10 cellular contexts compared by ENCODE assay signal in the genomic region with DNA sequence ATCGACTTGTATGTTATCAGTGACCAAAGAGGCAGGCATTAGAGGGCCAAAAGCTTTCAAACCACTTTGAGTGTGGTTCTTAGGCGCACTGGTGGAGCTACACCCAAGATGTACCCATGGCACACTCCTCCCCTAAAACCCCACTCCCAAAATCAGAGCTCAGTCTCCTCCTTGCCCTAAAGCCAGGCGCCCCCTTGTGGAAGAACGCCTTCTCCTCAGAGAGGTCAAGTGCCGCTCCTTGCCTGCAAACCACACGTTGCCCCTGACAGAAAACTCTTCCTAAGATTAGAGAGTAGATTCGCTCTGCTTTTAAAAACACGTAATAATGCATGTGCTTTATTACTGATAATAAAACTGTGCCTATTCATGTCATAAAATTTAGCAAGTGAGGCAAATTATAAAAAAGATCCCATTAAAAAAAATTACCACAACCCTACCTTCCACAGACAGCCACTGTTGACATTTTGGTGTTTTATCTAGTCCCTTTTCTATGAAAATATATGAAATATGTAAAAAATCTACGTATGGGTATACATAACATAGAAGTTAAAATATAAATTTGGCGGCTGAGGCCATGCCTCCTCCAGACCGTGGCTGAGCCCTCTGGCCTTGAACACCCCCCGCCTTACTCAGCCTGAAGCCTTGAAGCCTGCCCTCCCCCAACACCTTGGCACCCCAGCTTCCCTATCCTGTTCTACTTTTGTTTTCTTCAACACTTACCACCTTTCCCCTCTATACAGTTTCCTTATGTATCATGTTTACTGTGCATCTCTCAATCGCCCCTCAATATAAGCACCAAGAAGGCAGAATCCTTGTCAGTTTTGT. TPM values are rescaled to one million over a fixed set of nuclear protein-coding genes. Genes with fewer than 3 reads are reported as not detected.
DNase-seq lines count a peak whose midpoint lies in the region; ATAC-seq and TF ChIP-seq lines count a peak whose summit lies in the region.
"Had no signal": no experiment of that assay in that cellular context is flagged by ENCODE, and none has a peak within 500 bp of the region (broad histone marks: within the 10 kb centered on the region; RNA-seq: fewer than 3 reads in every experiment).

No MANE protein-coding gene starts in this region.

- no peak for TF ChIP-seq POLR2A in NB4 (IDR thresholded peaks at IDR 0.05; ENCODE audit: extremely low read depth, insufficient read length)
- TF ChIP-seq POLR2A in breast epithelium (IDR thresholded peaks at IDR 0.05) = no peak

- no peaks in the 10 kb centered on the region for H3K27me3 Mint-ChIP-seq in WTC11 (ENCODE audit: low read depth)

- intact Hi-C loops in breast epithelium (cut with DNase I; ENCODE audit: low total_unique reads) = no loop called here

- CTCF ChIA-PET in WTC11 (lab: Charles Lee) = interaction anchor here (0.6 to 5.4 kb wide), 71 partner anchors 8 to 429 kb away, joined by 3 to 49 read pairs (median 4); a partner anchor contains a TSS

- H3K4me3 Mint-ChIP-seq in WTC11 = no peak overlapping the region; the same call in 1 of the 2 replicates

- H3K27ac Mint-ChIP-seq in WTC11 = no peak overlapping the region

- peak; percentile 90 for TF ChIP-seq CTCF in NB4 (IDR thresholded peaks at IDR 0.05; ENCODE audit: low read depth, low read length)
- TF ChIP-seq CTCF in WTC11 (IDR thresholded peaks at IDR 0.05) = peak; percentile 83
- peak in 2 of 3 donors; percentile 66 to 67 for TF ChIP-seq CTCF in breast epithelium (IDR thresholded peaks at IDR 0.05)

- peaks cover 5% of the 10 kb centered on the region for H3K4me1 Mint-ChIP-seq in WTC11

- no peaks in the 10 kb centered on the region for H3K9me3 ChIP-seq in breast epithelium
- H3K9me3 ChIP-seq: BLaER1 had no signal

- no peak overlapping the region for H3K27ac ChIP-seq in breast epithelium
- H3K27ac ChIP-seq: BLaER1 had no signal

- POLR2A ChIA-PET in WTC11 (lab: Charles Lee) = interaction anchor here (0.5 to 0.6 kb wide), 2 partner anchors 13 to 55 kb away, joined by 4 read pairs; no protein-coding TSS in a partner anchor

- no peaks in the 10 kb centered on the region for H3K36me3 Mint-ChIP-seq in WTC11

- H3K4me1 ChIP-seq in breast epithelium = no peaks in the 10 kb centered on the region

- no peaks in the 10 kb centered on the region for H3K27me3 ChIP-seq in breast epithelium
- H3K27me3 ChIP-seq: BLaER1 had no signal

- H3K4me3 ChIP-seq in NB4 (ENCODE audit: low read depth, low read length) = no peak overlapping the region
- no peak overlapping the region for H3K4me3 ChIP-seq in breast epithelium
- H3K4me3 ChIP-seq: BLaER1 had no signal

- DNase-seq in DMS79 treated with DMSO at 0.1 percent for 48 hours (lab: John Stamatoyannopoulos, UW) = peak; percentile 10
- DNase-seq in DMS79 (lab: John Stamatoyannopoulos, UW) = no peak
- DNase-seq in NB4 (ENCODE audit: low read depth) = peak; percentile 84
- DNase-seq in WTC11 (ENCODE audit: low spot score) = peak; percentile 94
- DNase-seq in breast epithelium (ENCODE audit: low spot score in 2 of 2) = peak; percentile 46 to 80
- DNase-seq in iris pigment epithelial cell (ENCODE audit: low read depth) = peak; percentile 65
- DNase-seq in stimulated activated CD4-positive, alpha-beta T cell treated with anti-CD3 and anti-CD28 coated beads, Interleukin-1b, Interleukin-23, amount 100 ng/mL, for 4 hours (ENCODE audit: low read depth in 2 of 2) = peak; percentile 82 to 85

- no peaks in the 10 kb centered on the region for H3K36me3 ChIP-seq in breast epithelium
- H3K36me3 ChIP-seq: BLaER1 had no signal

- H3K9me3 Mint-ChIP-seq in WTC11 = no peaks in the 10 kb centered on the region

- peak; percentile 95 for ATAC-seq in WTC11
- no peak for ATAC-seq in HG03280 (IDR thresholded peaks at IDR 0.05; ENCODE audit: unreplicated experiment)

TF ChIP-seq in WTC11, 78 proteins besides CTCF, POLR2A, EP300 and RAD21:
- TF ChIP-seq, protein P1, sequence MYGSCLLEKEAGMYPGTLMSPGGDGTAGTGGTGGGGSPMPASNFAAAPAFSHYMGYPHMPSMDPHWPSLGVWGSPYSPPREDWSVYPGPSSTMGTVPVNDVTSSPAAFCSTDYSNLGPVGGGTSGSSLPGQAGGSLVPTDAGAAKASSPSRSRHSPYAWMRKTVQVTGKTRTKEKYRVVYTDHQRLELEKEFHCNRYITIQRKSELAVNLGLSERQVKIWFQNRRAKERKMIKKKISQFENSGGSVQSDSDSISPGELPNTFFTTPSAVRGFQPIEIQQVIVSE (CRISPR knock-in tag; IDR thresholded peaks at IDR 0.05; ENCODE audit: borderline replicate concordance) = no peak

RNA-seq across cellular contexts. Expression of a gene that starts 33.5 kb away (rescaled TPM):
- total RNA-seq in WTC11 (2021) (0.37 to 1.4 TPM (median 0.80 TPM) in 3 replicates), breast epithelium (1 to 10 TPM in 1 of 3 donors, under 1 TPM in 2; 0.59 to 2.3 (median 0.64) TPM)
- total RNA-seq: mononuclear cell had no signal
